In genomic region chr6:39083111-39083702, GRCh38 we compare ENCODE assay signal across 1 cellular context.
TF ChIP-seq lines count a peak whose summit lies in the region.

No MANE protein-coding gene starts in this region.

TF ChIP-seq in WTC11, 78 proteins besides CTCF, POLR2A, EP300 and RAD21 (continued from another document):
- TF ChIP-seq ZNF532 (CRISPR knock-in tag; IDR thresholded peaks at IDR 0.05; ENCODE audit: borderline replicate concordance) (no peak), MAX (CRISPR knock-in tag; IDR thresholded peaks at IDR 0.05) (no peak), SP1 (CRISPR knock-in tag; conservative IDR thresholded peaks at IDR 0.05) (no peak), NFE2L1 (CRISPR knock-in tag; IDR thresholded peaks at IDR 0.05) (no peak), MXD4 (CRISPR knock-in tag; IDR thresholded peaks at IDR 0.05; ENCODE audit: borderline replicate concordance) (no peak)
- TF ChIP-seq, protein P1, sequence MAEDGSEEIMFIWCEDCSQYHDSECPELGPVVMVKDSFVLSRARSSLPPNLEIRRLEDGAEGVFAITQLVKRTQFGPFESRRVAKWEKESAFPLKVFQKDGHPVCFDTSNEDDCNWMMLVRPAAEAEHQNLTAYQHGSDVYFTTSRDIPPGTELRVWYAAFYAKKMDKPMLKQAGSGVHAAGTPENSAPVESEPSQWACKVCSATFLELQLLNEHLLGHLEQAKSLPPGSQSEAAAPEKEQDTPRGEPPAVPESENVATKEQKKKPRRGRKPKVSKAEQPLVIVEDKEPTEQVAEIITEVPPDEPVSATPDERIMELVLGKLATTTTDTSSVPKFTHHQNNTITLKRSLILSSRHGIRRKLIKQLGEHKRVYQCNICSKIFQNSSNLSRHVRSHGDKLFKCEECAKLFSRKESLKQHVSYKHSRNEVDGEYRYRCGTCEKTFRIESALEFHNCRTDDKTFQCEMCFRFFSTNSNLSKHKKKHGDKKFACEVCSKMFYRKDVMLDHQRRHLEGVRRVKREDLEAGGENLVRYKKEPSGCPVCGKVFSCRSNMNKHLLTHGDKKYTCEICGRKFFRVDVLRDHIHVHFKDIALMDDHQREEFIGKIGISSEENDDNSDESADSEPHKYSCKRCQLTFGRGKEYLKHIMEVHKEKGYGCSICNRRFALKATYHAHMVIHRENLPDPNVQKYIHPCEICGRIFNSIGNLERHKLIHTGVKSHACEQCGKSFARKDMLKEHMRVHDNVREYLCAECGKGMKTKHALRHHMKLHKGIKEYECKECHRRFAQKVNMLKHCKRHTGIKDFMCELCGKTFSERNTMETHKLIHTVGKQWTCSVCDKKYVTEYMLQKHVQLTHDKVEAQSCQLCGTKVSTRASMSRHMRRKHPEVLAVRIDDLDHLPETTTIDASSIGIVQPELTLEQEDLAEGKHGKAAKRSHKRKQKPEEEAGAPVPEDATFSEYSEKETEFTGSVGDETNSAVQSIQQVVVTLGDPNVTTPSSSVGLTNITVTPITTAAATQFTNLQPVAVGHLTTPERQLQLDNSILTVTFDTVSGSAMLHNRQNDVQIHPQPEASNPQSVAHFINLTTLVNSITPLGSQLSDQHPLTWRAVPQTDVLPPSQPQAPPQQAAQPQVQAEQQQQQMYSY (CRISPR knock-in tag; IDR thresholded peaks at IDR 0.05) = no peak
- TF ChIP-seq, protein P2, sequence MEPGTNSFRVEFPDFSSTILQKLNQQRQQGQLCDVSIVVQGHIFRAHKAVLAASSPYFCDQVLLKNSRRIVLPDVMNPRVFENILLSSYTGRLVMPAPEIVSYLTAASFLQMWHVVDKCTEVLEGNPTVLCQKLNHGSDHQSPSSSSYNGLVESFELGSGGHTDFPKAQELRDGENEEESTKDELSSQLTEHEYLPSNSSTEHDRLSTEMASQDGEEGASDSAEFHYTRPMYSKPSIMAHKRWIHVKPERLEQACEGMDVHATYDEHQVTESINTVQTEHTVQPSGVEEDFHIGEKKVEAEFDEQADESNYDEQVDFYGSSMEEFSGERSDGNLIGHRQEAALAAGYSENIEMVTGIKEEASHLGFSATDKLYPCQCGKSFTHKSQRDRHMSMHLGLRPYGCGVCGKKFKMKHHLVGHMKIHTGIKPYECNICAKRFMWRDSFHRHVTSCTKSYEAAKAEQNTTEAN (CRISPR knock-in tag; IDR thresholded peaks at IDR 0.05) = no peak
- TF ChIP-seq, protein P3, sequence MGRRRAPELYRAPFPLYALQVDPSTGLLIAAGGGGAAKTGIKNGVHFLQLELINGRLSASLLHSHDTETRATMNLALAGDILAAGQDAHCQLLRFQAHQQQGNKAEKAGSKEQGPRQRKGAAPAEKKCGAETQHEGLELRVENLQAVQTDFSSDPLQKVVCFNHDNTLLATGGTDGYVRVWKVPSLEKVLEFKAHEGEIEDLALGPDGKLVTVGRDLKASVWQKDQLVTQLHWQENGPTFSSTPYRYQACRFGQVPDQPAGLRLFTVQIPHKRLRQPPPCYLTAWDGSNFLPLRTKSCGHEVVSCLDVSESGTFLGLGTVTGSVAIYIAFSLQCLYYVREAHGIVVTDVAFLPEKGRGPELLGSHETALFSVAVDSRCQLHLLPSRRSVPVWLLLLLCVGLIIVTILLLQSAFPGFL (CRISPR knock-in tag; IDR thresholded peaks at IDR 0.05; ENCODE audit: borderline replicate concordance) = no peak
